12 cellular contexts compared by ENCODE assay signal in genomic region chr20:25270829-25271251, GRCh38. TPM values are rescaled to one million over a fixed set of nuclear protein-coding genes. Genes with fewer than 3 reads are reported as not detected.
DNase-seq lines count a peak whose midpoint lies in the region; ATAC-seq, FAIRE-seq and TF ChIP-seq lines count a peak whose summit lies in the region.
"Had no signal": no experiment of that assay in that cellular context is flagged by ENCODE, and none has a peak within 500 bp of the region (broad histone marks: within the 10 kb centered on the region; RNA-seq: fewer than 3 reads in every experiment).

No MANE protein-coding gene starts in this region.

- peaks cover 86% of the 10 kb centered on the region for H3K36me3 ChIP-seq in RWPE2 (ENCODE audit: low read depth)
- H3K36me3 ChIP-seq in kidney (ENCODE audit: control insufficient read depth in 1 of 2, insufficient read depth in 2 of 2, low read length in 2 of 2), result peaks cover 10 to 22% of the 10 kb centered on the region in 2 donors
- peaks cover 0 to 57% (median 26%) of the 10 kb centered on the region in 4 donors for H3K36me3 ChIP-seq in transverse colon

- in situ Hi-C loops in transverse colon (cut with MboI; ENCODE audit: low pct_ligation_motif_present in 1 of 4, low pct_unique_long_range_greater_than_20kb in 1 of 4, low sequenced_read_pairs in 3 of 4), result no loop called here

- H3K27ac ChIP-seq in RWPE2 (ENCODE audit: poor library complexity, severe bottlenecking) (no peak overlapping the region), kidney (ENCODE audit: low read depth in 2 of 2, low read length in 2 of 2) (no peak overlapping the region), transverse colon (peak overlapping the region in 1 of 4 donors; percentile 72)
- H3K27ac ChIP-seq: tibial nerve had no signal

- TF ChIP-seq CTCF in RWPE2 (IDR thresholded peaks at IDR 0.05; ENCODE audit: poor library complexity, severe bottlenecking) (no peak), kidney (IDR thresholded peaks at IDR 0.05; ENCODE audit: borderline replicate concordance, extremely low read depth, insufficient read depth) (no peak), transverse colon (IDR thresholded peaks at IDR 0.05) (no peak)

- no peaks in the 10 kb centered on the region for H3K4me1 ChIP-seq in RWPE2 (ENCODE audit: insufficient read depth, poor library complexity, severe bottlenecking)
- H3K4me1 ChIP-seq in kidney (ENCODE audit: control insufficient read depth in 1 of 2, insufficient read depth in 1 of 2, low read depth in 1 of 2, low read length in 2 of 2), result no peaks in the 10 kb centered on the region
- peaks cover 0 to 3% (median 0%) of the 10 kb centered on the region in 4 donors for H3K4me1 ChIP-seq in transverse colon
- H3K4me1 ChIP-seq: tibial nerve had no signal

- ATAC-seq in RWPE2 (ENCODE audit: low read depth), result no peak
- ATAC-seq in HG03378 (IDR thresholded peaks at IDR 0.05; ENCODE audit: unreplicated experiment), result no peak
- ATAC-seq: activated CD8-positive, alpha-beta T cell treated with anti-CD3 and anti-CD28 coated beads, Interleukin-2, amount 10 ng/mL, durations not matched to agents 7 days and 5 days had no signal

- 65 to 70% methylated on average over 7 to 12 of the region's 12 CpGs for WGBS in transverse colon (ENCODE audit: low coverage in 1 of 2), 2 donors

- no peak overlapping the region for H3K4me3 ChIP-seq in RWPE2 (ENCODE audit: severe bottlenecking)
- no peak overlapping the region for H3K4me3 ChIP-seq in kidney (ENCODE audit: low read length in 2 of 2)
- H3K4me3 ChIP-seq in transverse colon, result no peak overlapping the region
- H3K4me3 ChIP-seq: tibial nerve had no signal

- TF ChIP-seq EP300 in transverse colon (IDR thresholded peaks at IDR 0.05; ENCODE audit: low read depth), result no peak

- intact Hi-C loops in kidney (cut with DNase I), result no loop called here
- intact Hi-C loops in transverse colon (cut with DNase I; ENCODE audit: low total_unique reads), result no loop called here

- H3K27me3 ChIP-seq in RWPE2 (ENCODE audit: insufficient read depth, poor library complexity, severe bottlenecking) (no peaks in the 10 kb centered on the region), transverse colon (no peaks in the 10 kb centered on the region)
- H3K27me3 ChIP-seq: tibial nerve had no signal

- H3K9ac ChIP-seq in kidney (ENCODE audit: low read length in 2 of 2), result no peak overlapping the region

- FAIRE-seq in kidney (lab: Jason Lieb, UNC), result no peak
- FAIRE-seq: endothelial cell of umbilical vein had no signal

- TF ChIP-seq POLR2A in transverse colon (IDR thresholded peaks at IDR 0.05), result no peak

- peak; percentile 0 for DNase-seq in activated naive CD4-positive, alpha-beta T cell treated with Interleukin-2 at 50 U/mL for 16 hours
- no peak for DNase-seq in activated naive CD4-positive, alpha-beta T cell (lab: John Stamatoyannopoulos, UW)
- peak; percentile 47 for DNase-seq in RWPE2 (ENCODE audit: low spot score)
- peak; percentile 60 for DNase-seq in kidney
- peak; percentile 4 for DNase-seq in transverse colon
- no peak for DNase-seq in activated CD4-positive, CD25-positive, alpha-beta regulatory T cell (lab: John Stamatoyannopoulos, UW)
- no peak for DNase-seq in activated CD4-positive, alpha-beta T cell treated with anti-CD3 and anti-CD28 coated beads for 1 hour
- DNase-seq: activated CD8-positive, alpha-beta T cell treated with anti-CD3 and anti-CD28 coated beads, Interleukin-2, amount 10 ng/mL, durations not matched to agents 7 days and 5 days; NCI-H187 had no signal

- no peaks in the 10 kb centered on the region for H3K9me3 ChIP-seq in RWPE2 (ENCODE audit: severe bottlenecking)
- no peaks in the 10 kb centered on the region for H3K9me3 ChIP-seq in kidney (ENCODE audit: control insufficient read depth in 1 of 2, low read length in 2 of 2)
- no peaks in the 10 kb centered on the region for H3K9me3 ChIP-seq in transverse colon
- H3K9me3 ChIP-seq: tibial nerve had no signal

RNA-seq across cellular contexts. Expression of gene PYGB, which starts 23.0 kb away (rescaled TPM):
- 176 TPM for total RNA-seq in kidney
- 50.9 TPM for polyA plus RNA-seq in kidney (ENCODE audit: insufficient read depth, low read depth, low replicate concordance)
- 100 to 1,000 TPM; 195 to 554 (median 359) TPM for total RNA-seq in transverse colon

Comparison
In these comparisons a context has a peak if more than half of its experiments do, and no peak if none do; other contexts are left out.
1. DNase-seq: peak in activated naive CD4-positive, alpha-beta T cell treated with Interleukin-2 at 50 U/mL for 16 hours (single experiment), RWPE2 (single experiment), kidney (single experiment) and transverse colon (single experiment); none in activated naive CD4-positive, alpha-beta T cell (0 of 4), activated CD4-positive, CD25-positive, alpha-beta regulatory T cell (0 of 4) and activated CD4-positive, alpha-beta T cell treated with anti-CD3 and anti-CD28 coated beads for 1 hour (single experiment).